In genomic region chr2:105394951-105395611, GRCh38 we compare ENCODE assay signal across 2 cellular contexts.
TF ChIP-seq lines count a peak whose summit lies in the region.

No MANE protein-coding gene starts in this region.

TF ChIP-seq in SK-N-SH, 30 proteins besides CTCF, POLR2A, EP300 and RAD21 (continued from another document):
- TF ChIP-seq, protein P1, sequence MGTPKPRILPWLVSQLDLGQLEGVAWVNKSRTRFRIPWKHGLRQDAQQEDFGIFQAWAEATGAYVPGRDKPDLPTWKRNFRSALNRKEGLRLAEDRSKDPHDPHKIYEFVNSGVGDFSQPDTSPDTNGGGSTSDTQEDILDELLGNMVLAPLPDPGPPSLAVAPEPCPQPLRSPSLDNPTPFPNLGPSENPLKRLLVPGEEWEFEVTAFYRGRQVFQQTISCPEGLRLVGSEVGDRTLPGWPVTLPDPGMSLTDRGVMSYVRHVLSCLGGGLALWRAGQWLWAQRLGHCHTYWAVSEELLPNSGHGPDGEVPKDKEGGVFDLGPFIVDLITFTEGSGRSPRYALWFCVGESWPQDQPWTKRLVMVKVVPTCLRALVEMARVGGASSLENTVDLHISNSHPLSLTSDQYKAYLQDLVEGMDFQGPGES (IDR thresholded peaks at IDR 0.05; ENCODE audit: low read depth, low read length), result no peak
- TF ChIP-seq ELF1 (IDR thresholded peaks at IDR 0.05), result no peak
- TF ChIP-seq TEAD4 (IDR thresholded peaks at IDR 0.05; ENCODE audit: borderline replicate concordance, insufficient read depth), result no peak
- TF ChIP-seq NRF1 (IDR thresholded peaks at IDR 0.05; ENCODE audit: low read depth, low read length), result no peak

TF ChIP-seq in SK-N-SH treated with all-trans-retinoic acid at 6 μM for 48 hours, 23 proteins besides CTCF, POLR2A, EP300 and RAD21 (continued from another document):
- TF ChIP-seq CSRNP3 (CRISPR knock-in tag; IDR thresholded peaks at IDR 0.05) (no peak), ZNF70 (CRISPR knock-in tag; IDR thresholded peaks at IDR 0.05) (no peak), TSHZ2 (CRISPR knock-in tag; IDR thresholded peaks at IDR 0.05) (no peak), ISL1 (CRISPR knock-in tag; IDR thresholded peaks at IDR 0.05) (no peak), OSR1 (CRISPR knock-in tag; IDR thresholded peaks at IDR 0.05) (no peak), CREB5 (CRISPR knock-in tag; IDR thresholded peaks at IDR 0.05; ENCODE audit: low read depth) (no peak), ZFP30 (CRISPR knock-in tag; IDR thresholded peaks at IDR 0.05) (no peak)
- TF ChIP-seq, protein P2, sequence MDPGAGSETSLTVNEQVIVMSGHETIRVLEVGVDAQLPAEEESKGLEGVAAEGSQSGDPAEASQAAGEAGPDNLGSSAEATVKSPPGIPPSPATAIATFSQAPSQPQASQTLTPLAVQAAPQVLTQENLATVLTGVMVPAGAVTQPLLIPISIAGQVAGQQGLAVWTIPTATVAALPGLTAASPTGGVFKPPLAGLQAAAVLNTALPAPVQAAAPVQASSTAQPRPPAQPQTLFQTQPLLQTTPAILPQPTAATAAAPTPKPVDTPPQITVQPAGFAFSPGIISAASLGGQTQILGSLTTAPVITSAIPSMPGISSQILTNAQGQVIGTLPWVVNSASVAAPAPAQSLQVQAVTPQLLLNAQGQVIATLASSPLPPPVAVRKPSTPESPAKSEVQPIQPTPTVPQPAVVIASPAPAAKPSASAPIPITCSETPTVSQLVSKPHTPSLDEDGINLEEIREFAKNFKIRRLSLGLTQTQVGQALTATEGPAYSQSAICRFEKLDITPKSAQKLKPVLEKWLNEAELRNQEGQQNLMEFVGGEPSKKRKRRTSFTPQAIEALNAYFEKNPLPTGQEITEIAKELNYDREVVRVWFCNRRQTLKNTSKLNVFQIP (CRISPR knock-in tag; IDR thresholded peaks at IDR 0.05; ENCODE audit: borderline replicate concordance, low read depth), result no peak
